In the genomic region with DNA sequence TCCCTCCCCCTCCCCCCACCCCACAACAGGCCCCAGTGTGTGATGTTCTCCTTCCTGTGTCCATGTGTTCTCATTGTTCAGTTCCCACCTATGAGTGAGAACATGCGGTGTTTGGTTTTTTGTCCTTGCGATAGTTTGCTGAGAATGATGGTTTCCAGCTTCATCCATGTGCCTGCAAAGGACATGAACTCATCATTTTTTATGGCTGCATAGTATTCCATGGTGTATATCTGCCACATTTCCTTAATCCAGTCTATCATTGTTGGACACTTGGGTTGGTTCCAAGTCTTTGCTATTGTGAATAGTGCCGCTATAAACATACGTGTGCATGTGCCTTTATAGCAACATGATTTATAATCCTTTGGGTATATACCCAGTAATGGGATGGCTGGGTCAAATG, we compare ENCODE assay signal across 5 cellular contexts. TPM values are rescaled to one million over a fixed set of nuclear protein-coding genes. Genes with fewer than 3 reads are reported as not detected.
"Had no signal": no experiment of that assay in that cellular context is flagged by ENCODE, and none has a peak within 500 bp of the region (broad histone marks: within the 10 kb centered on the region; RNA-seq: fewer than 3 reads in every experiment).

No MANE protein-coding gene starts in this region.

RNA-seq across cellular contexts. Expression of gene ITGA8, which starts 41.5 kb away (rescaled TPM):
- total RNA-seq: GM23338, H1, H9, HFFc6 had no signal
- polyA plus RNA-seq: GM23248, GM23338, H1 had no signal
